Comparison of ENCODE assay signal across 9 cellular contexts in the genomic region with DNA sequence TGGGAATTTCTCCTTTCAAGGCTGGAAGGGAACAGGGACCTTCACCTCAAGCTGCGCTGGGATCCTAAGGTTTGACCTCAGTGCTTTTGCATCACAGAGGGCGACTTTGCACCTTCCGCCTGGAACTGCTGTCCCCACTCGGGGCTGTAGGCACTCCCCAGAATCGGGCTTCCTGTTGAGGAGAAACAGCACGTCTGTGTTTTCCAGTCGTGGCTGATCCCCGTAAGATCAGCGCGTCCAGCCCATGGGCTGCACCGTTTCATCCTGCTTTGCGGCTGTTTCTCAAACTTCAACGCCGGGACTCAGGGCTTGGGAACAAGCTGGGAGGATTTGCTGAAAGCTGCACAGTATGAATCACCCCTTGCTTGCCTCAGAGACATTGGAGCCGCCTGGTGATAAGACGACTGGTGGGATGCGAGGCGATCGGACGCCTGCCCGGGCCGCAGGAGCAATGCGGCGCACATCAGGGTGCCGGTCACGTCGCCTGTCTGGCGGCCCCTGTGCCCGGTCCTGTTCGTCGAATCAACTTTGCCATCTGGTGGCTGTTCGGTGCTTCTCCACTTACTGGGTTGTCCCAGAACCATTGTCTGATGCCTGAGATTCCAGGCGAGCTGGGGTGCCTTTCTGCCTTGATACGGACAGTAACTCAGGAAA. TPM values are rescaled to one million over a fixed set of nuclear protein-coding genes. Genes with fewer than 3 reads are reported as not detected.
DNase-seq lines count a peak whose midpoint lies in the region; FAIRE-seq and TF ChIP-seq lines count a peak whose summit lies in the region.
"Had no signal": no experiment of that assay in that cellular context is flagged by ENCODE, and none has a peak within 500 bp of the region (broad histone marks: within the 10 kb centered on the region; RNA-seq: fewer than 3 reads in every experiment).

No MANE protein-coding gene starts in this region.

- H4K5ac ChIP-seq in H1 (ENCODE audit: insufficient read length, low read depth, low read length) (no peak overlapping the region), mesendoderm (ENCODE audit: low read length) (no peak overlapping the region)

- no peaks in the 10 kb centered on the region for H3K4me1 Mint-ChIP-seq in activated naive CD4-positive, alpha-beta T cell treated with anti-CD3 and anti-CD28 coated beads for 36 hours (ENCODE audit: low read depth)
- H3K4me1 Mint-ChIP-seq in immature natural killer cell, result no peaks in the 10 kb centered on the region

- H3K9me3 ChIP-seq in H1 (ENCODE audit: insufficient read depth in 2 of 2, low read depth in 1 of 2, low read length in 1 of 2), result no peaks in the 10 kb centered on the region

- CTCF ChIA-PET in activated naive CD4-positive, alpha-beta T cell treated with anti-CD3 and anti-CD28 coated beads for 36 hours (lab: Charles Lee), result no interaction called here
- CTCF ChIA-PET in H1 (lab: Charles Lee; ENCODE audit: partially characterized antibody), result interaction anchor here (0.5 to 8.2 kb wide), 34 partner anchors 9 to 1286 kb away, joined by 3 to 73 read pairs (median 4); no protein-coding TSS in a partner anchor

- H3K4me3 Mint-ChIP-seq in activated naive CD4-positive, alpha-beta T cell treated with anti-CD3 and anti-CD28 coated beads for 36 hours, result no peak overlapping the region
- H3K4me3 Mint-ChIP-seq in immature natural killer cell, result no peak overlapping the region
- H3K4me3 Mint-ChIP-seq: T-helper 1 cell treated with Interleukin-12 subunit alpha and Interleukin-12 subunit beta and Interleukin-4 antibody, amounts not matched to agents 30 μg/mL and 1 μg/mL, for 36 hours had no signal

- POLR2A ChIA-PET in H1 (lab: Charles Lee; ENCODE audit: partially characterized antibody), result interaction anchor here (0.9 to 2.2 kb wide), 5 partner anchors 23 to 72 kb away, joined by 3 to 5 read pairs (median 3); no protein-coding TSS in a partner anchor

- H3K27me3 Mint-ChIP-seq in activated naive CD4-positive, alpha-beta T cell treated with anti-CD3 and anti-CD28 coated beads for 36 hours (ENCODE audit: low read depth), result peaks cover 33% of the 10 kb centered on the region
- H3K27me3 Mint-ChIP-seq in immature natural killer cell (ENCODE audit: low read depth in 3 of 3), result peaks cover 11 to 20% (median 12%) of the 10 kb centered on the region in 3 donors

- TF ChIP-seq CTCF in H1 (IDR thresholded peaks at IDR 0.05; ENCODE audit: control extremely low read depth in 1 of 3, insufficient read depth in 1 of 3, low read depth in 1 of 3, low read length in 3 of 3), result peak in 2 of 3 experiments; percentile 71 to 81; a peak in 3 of 4 replicates

- peak overlapping the region in 1 of 4 experiments; percentile 25; a peak in 2 of 8 replicates for H3K4me3 ChIP-seq in H1 (ENCODE audit: extremely low read depth in 1 of 4, insufficient read depth in 2 of 4, low read depth in 3 of 4, low read length in 4 of 4)
- no peak overlapping the region for H3K4me3 ChIP-seq in mesendoderm (ENCODE audit: low read length)

- no peak for TF ChIP-seq POLR2A in H1 (IDR thresholded peaks at IDR 0.05; ENCODE audit: control extremely low read depth in 1 of 2, low read depth in 2 of 2, low read length in 2 of 2)

- no peaks in the 10 kb centered on the region for H3K9me3 Mint-ChIP-seq in activated naive CD4-positive, alpha-beta T cell treated with anti-CD3 and anti-CD28 coated beads for 36 hours
- H3K9me3 Mint-ChIP-seq in immature natural killer cell, result peaks cover 0 to 1% (median 0%) of the 10 kb centered on the region in 6 donors
- H3K9me3 Mint-ChIP-seq: T-helper 1 cell treated with Interleukin-12 subunit alpha and Interleukin-12 subunit beta and Interleukin-4 antibody, amounts not matched to agents 30 μg/mL and 1 μg/mL, for 36 hours had no signal

- H2BK12ac ChIP-seq in H1 (ENCODE audit: low read depth, low read length), result peak overlapping the region; percentile 55; the same call in 1 of the 2 replicates

- H3K23me2 ChIP-seq in H1 (ENCODE audit: low read depth, low read length), result no peaks in the 10 kb centered on the region

- H3K79me2 ChIP-seq in H1 (ENCODE audit: control insufficient read depth in 1 of 2, insufficient read depth in 2 of 2, low read length in 2 of 2) (no peaks in the 10 kb centered on the region), mesendoderm (ENCODE audit: control insufficient read depth, insufficient read depth, low read length) (no peaks in the 10 kb centered on the region)

- H2BK5ac ChIP-seq in H1 (ENCODE audit: low read depth, low read length) (peak overlapping the region; percentile 6; the same call in 1 of the 2 replicates), mesendoderm (ENCODE audit: low read length) (no peak overlapping the region)

- H3K27me3 ChIP-seq in H1 (replicated peaks in 1 of 4; ENCODE audit: control insufficient read depth in 3 of 4, extremely low read depth in 1 of 4, insufficient read depth in 3 of 4, low read length in 3 of 4) (peaks cover 0 to 12% (median 10%) of the 10 kb centered on the region in 4 experiments; a peak in 5 of 7 replicates), mesendoderm (ENCODE audit: insufficient read depth, low read length, poor library complexity) (no peaks in the 10 kb centered on the region)

- H4K8ac ChIP-seq in H1 (ENCODE audit: extremely low read depth, insufficient read depth, low read length) (peak overlapping the region; percentile 81), mesendoderm (ENCODE audit: low read depth, low read length) (no peak overlapping the region)

- H2BK15ac ChIP-seq in H1 (ENCODE audit: low read length) (no peak overlapping the region), mesendoderm (replicated peaks; ENCODE audit: low read depth) (no peak overlapping the region)

- H3K9ac ChIP-seq in H1 (replicated peaks in 1 of 4; ENCODE audit: extremely low read depth in 1 of 4, low read depth in 3 of 4, low read length in 3 of 4) (no peak overlapping the region), mesendoderm (ENCODE audit: low read length) (peak overlapping the region; percentile 30)

- no peak overlapping the region for H3K4ac ChIP-seq in H1 (replicated peaks; ENCODE audit: insufficient read length, low read depth, low read length)
- no peak overlapping the region for H3K4ac ChIP-seq in mesendoderm (ENCODE audit: low read depth, low read length)

- H3K23ac ChIP-seq in H1 (ENCODE audit: insufficient read length), result no peak overlapping the region
- peak overlapping the region; percentile 1 for H3K23ac ChIP-seq in mesendoderm (ENCODE audit: low read length)

- peak overlapping the region; percentile 8 for H4K91ac ChIP-seq in H1 (replicated peaks; ENCODE audit: insufficient read length, low read length)

- H3K4me1 ChIP-seq in H1 (replicated peaks in 1 of 4; ENCODE audit: control insufficient read depth in 3 of 4, insufficient read depth in 4 of 4, low read length in 3 of 4), result peaks cover 7 to 18% (median 12%) of the 10 kb centered on the region in 4 experiments
- H3K4me1 ChIP-seq in mesendoderm (ENCODE audit: control insufficient read depth, low read depth, low read length), result peaks cover 9% of the 10 kb centered on the region

- H3K27ac ChIP-seq in H1 (ENCODE audit: low read depth, low read length) (no peak overlapping the region), mesendoderm (ENCODE audit: low read depth, low read length) (no peak overlapping the region)

- H2AK5ac ChIP-seq in H1 (ENCODE audit: low read depth, low read length), result no peak overlapping the region
- H2AK5ac ChIP-seq in mesendoderm (ENCODE audit: low read length), result no peak overlapping the region

- H3K18ac ChIP-seq in H1 (ENCODE audit: extremely low read depth, low read length) (no peak overlapping the region), mesendoderm (ENCODE audit: low read length) (no peak overlapping the region)

- FAIRE-seq in H1 (lab: Jason Lieb, UNC), result no peak
- FAIRE-seq in urothelium cell line (lab: Jason Lieb, UNC), result no peak

- DNase-seq in activated naive CD4-positive, alpha-beta T cell treated with anti-CD3 and anti-CD28 coated beads for 36 hours, result peak; percentile 14
- DNase-seq in activated naive CD4-positive, alpha-beta T cell treated with anti-CD3 and anti-CD28 coated beads, Interleukin-2, amount 50 U/mL, for 16 hours, result no peak
- DNase-seq in H1 (ENCODE audit: low read depth in 1 of 2, low spot score in 2 of 2) (peak; percentile 39 to 81), mesendoderm (peak; percentile 91), urothelium cell line (ENCODE audit: low spot score) (peak; percentile 47), immature natural killer cell (no peak), HCEC 1CT (no peak)
- no peak for DNase-seq in stimulated activated CD4-positive, alpha-beta T cell treated with anti-CD3 and anti-CD28 coated beads, Interleukin-2, amount 100 ng/mL, for 48 hours

- peak overlapping the region; percentile 15 for H2BK120ac ChIP-seq in H1 (replicated peaks; ENCODE audit: low read depth, low read length)
- no peak overlapping the region for H2BK120ac ChIP-seq in mesendoderm (ENCODE audit: low read depth, low read length)

- intact Hi-C loops in activated naive CD4-positive, alpha-beta T cell treated with anti-CD3 and anti-CD28 coated beads for 36 hours (cut with micrococcal nuclease), result no loop called here

- H4K20me1 ChIP-seq in H1 (replicated peaks in 1 of 2; ENCODE audit: control insufficient read depth in 1 of 2, insufficient read depth in 2 of 2, low read length in 2 of 2), result no peaks in the 10 kb centered on the region

- H3K56ac ChIP-seq in H1 (replicated peaks; ENCODE audit: insufficient read length, low read depth, low read length) (no peak overlapping the region), mesendoderm (ENCODE audit: low read length) (peak overlapping the region; percentile 17)

- no peak overlapping the region for H3K27ac Mint-ChIP-seq in activated naive CD4-positive, alpha-beta T cell treated with anti-CD3 and anti-CD28 coated beads for 36 hours
- H3K27ac Mint-ChIP-seq in immature natural killer cell, result no peak overlapping the region
- H3K27ac Mint-ChIP-seq: T-helper 1 cell treated with Interleukin-12 subunit alpha and Interleukin-12 subunit beta and Interleukin-4 antibody, amounts not matched to agents 30 μg/mL and 1 μg/mL, for 36 hours had no signal

- H3K4me2 ChIP-seq in H1 (ENCODE audit: insufficient read depth in 1 of 2, low read depth in 2 of 2, low read length in 2 of 2) (peak overlapping the region; percentile 4 to 50), mesendoderm (ENCODE audit: low read length) (peak overlapping the region; percentile 64)

- peak overlapping the region; percentile 47; the same call in 1 of the 2 replicates for H2AFZ ChIP-seq in H1 (ENCODE audit: low read length)

- TF ChIP-seq EP300 in H1 (IDR thresholded peaks at IDR 0.05; ENCODE audit: borderline replicate concordance in 1 of 2, low read depth in 2 of 2, low read length in 2 of 2), result no peak

- WGBS in H1 (ENCODE audit: extremely low coverage in 1 of 2, insufficient coverage in 1 of 2, insufficient read length in 1 of 2, insufficient replicate concordance in 2 of 2, low coverage in 1 of 2, low lambda C conversion rate in 2 of 2, missing lambda C conversion rate in 1 of 2), 2 experiments, result 37% methylated on average over 33 of the region's 34 CpGs; no CpG with 5 or more reads in 1 of the 2 experiments
- no CpG with 5 or more reads among the region's 34 CpGs for WGBS in mesendoderm (ENCODE audit: extremely low coverage, insufficient coverage, low lambda C conversion rate)

- TF ChIP-seq RAD21 in H1 (IDR thresholded peaks at IDR 0.05 in 1 of 2, conservative IDR thresholded peaks at IDR 0.05 in 1 of 2; ENCODE audit: low read depth in 2 of 2, low read length in 2 of 2), result peak; percentile 80 to 87

- H3K36me3 ChIP-seq in H1 (ENCODE audit: control insufficient read depth in 2 of 4, insufficient read depth in 4 of 4, low read length in 3 of 4) (no peaks in the 10 kb centered on the region), mesendoderm (ENCODE audit: control insufficient read depth, insufficient read depth, low read length) (no peaks in the 10 kb centered on the region)

- no peaks in the 10 kb centered on the region for H3K36me3 Mint-ChIP-seq in activated naive CD4-positive, alpha-beta T cell treated with anti-CD3 and anti-CD28 coated beads for 36 hours (ENCODE audit: low read depth)
- H3K36me3 Mint-ChIP-seq in immature natural killer cell, result no peaks in the 10 kb centered on the region

- no peak overlapping the region for H3K14ac ChIP-seq in H1 (ENCODE audit: insufficient read length)

- H3K79me1 ChIP-seq in H1 (ENCODE audit: low read depth, low read length) (no peaks in the 10 kb centered on the region), mesendoderm (ENCODE audit: low read length) (no peaks in the 10 kb centered on the region)

- H2BK20ac ChIP-seq in H1 (ENCODE audit: low read length), result peak overlapping the region; percentile 40; the same call in 1 of the 2 replicates

RNA-seq across cellular contexts. Expression of gene FRMD1, which starts 53.6 kb away (rescaled TPM):
- total RNA-seq in activated naive CD4-positive, alpha-beta T cell treated with anti-CD3 and anti-CD28 coated beads for 36 hours, result not detected
- not detected in 2 replicates for total RNA-seq in H1 (2021; fragmentation: NEBNext Ultra II Directional; extraction: Animal tissue kit (Norgen Biotek cat#: 25700))
- 0.36 and 0.69 TPM in 2 replicates for polyA plus RNA-seq in H1 (2011; rRNA removed)
- 0.34 TPM for polyA plus RNA-seq in H1 (2011; cell fraction: cytosol; rRNA removed)
- polyA plus RNA-seq in H1 (2011; cell fraction: nucleus; rRNA removed), result 1.5 TPM
- 0.21 to 0.45 TPM (median 0.37 TPM) in 4 replicates for polyA plus RNA-seq in H1 (2012, experiment 1 of 2)
- 0.13 TPM for polyA plus RNA-seq in H1 (2012, experiment 2 of 2)
- polyA plus RNA-seq in H1 (2013, experiment 1 of 2), result 0.06 TPM
- polyA plus RNA-seq in H1 (2013, experiment 2 of 2), result 0.07 TPM
- polyA minus RNA-seq in H1 (2011; rRNA and poly(A)+ RNA removed), result 0.22 and 0.24 TPM in 2 replicates
- not detected for polyA minus RNA-seq in H1 (2011; cell fraction: cytosol; rRNA and poly(A)+ RNA removed)
- polyA minus RNA-seq in H1 (2011; cell fraction: nucleus; rRNA and poly(A)+ RNA removed), result 0.50 TPM
- polyA plus RNA-seq in mesendoderm (2013, experiment 1 of 2), result 0.04 TPM
- 0.03 TPM for polyA plus RNA-seq in mesendoderm (2013, experiment 2 of 2)
- not detected for polyA plus RNA-seq in immature natural killer cell

Comparison
In these comparisons a context has a peak if more than half of its experiments do, and no peak if none do; other contexts are left out.
1. DNase-seq: peak in activated naive CD4-positive, alpha-beta T cell treated with anti-CD3 and anti-CD28 coated beads for 36 hours (single experiment), H1 (2 of 2), mesendoderm (single experiment) and urothelium cell line (single experiment); none in activated naive CD4-positive, alpha-beta T cell treated with anti-CD3 and anti-CD28 coated beads, Interleukin-2, amount 50 U/mL, for 16 hours (single experiment), immature natural killer cell (0 of 3), HCEC 1CT (single experiment) and stimulated activated CD4-positive, alpha-beta T cell treated with anti-CD3 and anti-CD28 coated beads, Interleukin-2, amount 100 ng/mL, for 48 hours (0 of 2).